In genomic region chr5:106454651-106455415, GRCh38 we compare ENCODE assay signal across 9 cellular contexts.
DNase-seq lines count a peak whose midpoint lies in the region.
"Had no signal": no experiment of that assay in that cellular context is flagged by ENCODE, and none has a peak within 500 bp of the region (broad histone marks: within the 10 kb centered on the region; RNA-seq: fewer than 3 reads in every experiment).

No MANE protein-coding gene starts in this region.

- peak overlapping the region; percentile 90 for H3K27ac ChIP-seq in epithelial cell of prostate
- H3K27ac ChIP-seq: BLaER1 had no signal

- DNase-seq in NCI-H1417 (lab: John Stamatoyannopoulos, UW) (peak in 2 of 3 experiments; percentile 12 to 13), NCI-H1417 treated with DMSO at 0.1 percent for 48 hours (lab: John Stamatoyannopoulos, UW) (no peak), NCI-H69 (lab: John Stamatoyannopoulos, UW) (peak; percentile 75), epithelial cell of prostate (ENCODE audit: low read depth, low spot score) (peak; percentile 93), putamen (ENCODE audit: low spot score) (peak; percentile 56)
- DNase-seq in stimulated activated CD4-positive, alpha-beta T cell treated with anti-CD3 and anti-CD28 coated beads, Interleukin-4, amount 100 ng/mL, for 4 hours = no peak
- DNase-seq in activated CD4-positive, alpha-beta T cell treated with anti-CD3 and anti-CD28 coated beads, Interleukin-2, amount 50 U/mL, for 48 hours = no peak
- DNase-seq in activated CD8-positive, alpha-beta memory T cell treated with anti-CD3 and anti-CD28 coated beads, Interleukin-2, amount 50 U/mL, for 4 hours = no peak

Comparison
In these comparisons a context has a peak if more than half of its experiments do, and no peak if none do; other contexts are left out.
1. DNase-seq: peak in NCI-H1417 (2 of 3), NCI-H69 (single experiment), epithelial cell of prostate (single experiment) and putamen (single experiment); none in NCI-H1417 treated with DMSO at 0.1 percent for 48 hours (single experiment), stimulated activated CD4-positive, alpha-beta T cell treated with anti-CD3 and anti-CD28 coated beads, Interleukin-4, amount 100 ng/mL, for 4 hours (0 of 2), activated CD4-positive, alpha-beta T cell treated with anti-CD3 and anti-CD28 coated beads, Interleukin-2, amount 50 U/mL, for 48 hours (0 of 2) and activated CD8-positive, alpha-beta memory T cell treated with anti-CD3 and anti-CD28 coated beads, Interleukin-2, amount 50 U/mL, for 4 hours (single experiment).